21 cellular contexts compared by ENCODE assay signal in genomic region chr3:38095687-38096483, GRCh38. TPM values are rescaled to one million over a fixed set of nuclear protein-coding genes. Genes with fewer than 3 reads are reported as not detected.
DNase-seq lines count a peak whose midpoint lies in the region; ATAC-seq, FAIRE-seq and TF ChIP-seq lines count a peak whose summit lies in the region.
"Had no signal": no experiment of that assay in that cellular context is flagged by ENCODE, and none has a peak within 500 bp of the region (broad histone marks: within the 10 kb centered on the region; RNA-seq: fewer than 3 reads in every experiment).

No MANE protein-coding gene starts in this region.

- peaks cover 5 to 28% of the 10 kb centered on the region in 2 donors for H3K27me3 Mint-ChIP-seq in effector memory CD8-positive, alpha-beta T cell

- H3K36me3 Mint-ChIP-seq in effector memory CD8-positive, alpha-beta T cell (ENCODE audit: insufficient read depth): no peaks in the 10 kb centered on the region

- DNase-seq in Ammon's horn (ENCODE audit: low spot score) (peak; percentile 57), bronchial epithelial cell (ENCODE audit: low read depth) (no peak), pons (ENCODE audit: low spot score) (peak; percentile 19), ascending aorta (ENCODE audit: low spot score in 2 of 2) (no peak), DMS79 treated with DMSO at 0.1 percent for 48 hours (lab: John Stamatoyannopoulos, UW) (no peak)
- DNase-seq in effector memory CD8-positive, alpha-beta T cell: no peak
- DNase-seq: 8988T; ACHN; CD4-positive, CD25-positive, alpha-beta regulatory T cell; DMS153; GM23248; H7; Karpas-422; NCI-H2029 treated with DMSO at 0.1 percent for 48 hours; NCI-H446 treated with DMSO at 0.1 percent for 48 hours; NCI-H526; SIG-M5 had no signal

- H3K27ac ChIP-seq in layer of hippocampus (ENCODE audit: low read depth, low read length) (peak overlapping the region; percentile 53), ascending aorta (no peak overlapping the region)
- H3K27ac ChIP-seq: BLaER1, GM23248, Peyer's patch, SK-N-MC had no signal

- H3K4me3 Mint-ChIP-seq in effector memory CD8-positive, alpha-beta T cell: no peak overlapping the region
- H3K4me3 Mint-ChIP-seq: CD4-positive, CD25-positive, alpha-beta regulatory T cell had no signal

- H3K9me3 ChIP-seq in ascending aorta: no peaks in the 10 kb centered on the region
- H3K9me3 ChIP-seq: BLaER1, Peyer's patch had no signal

- intact Hi-C loops in ascending aorta (cut with DNase I): no loop called here

- ATAC-seq in effector memory CD8-positive, alpha-beta T cell (replicated peaks): no peak

- H3K27me3 ChIP-seq in bronchial epithelial cell (ENCODE audit: control insufficient read depth, insufficient read depth, low read length): peaks cover 9% of the 10 kb centered on the region
- no peaks in the 10 kb centered on the region for H3K27me3 ChIP-seq in layer of hippocampus (ENCODE audit: control insufficient read depth, insufficient read depth, low read length)
- H3K27me3 ChIP-seq in ascending aorta: no peaks in the 10 kb centered on the region
- H3K27me3 ChIP-seq: BLaER1, Peyer's patch had no signal

- H3K36me3 ChIP-seq in bronchial epithelial cell (ENCODE audit: control insufficient read depth, insufficient read depth, low read length): no peaks in the 10 kb centered on the region
- no peaks in the 10 kb centered on the region for H3K36me3 ChIP-seq in ascending aorta
- H3K36me3 ChIP-seq: BLaER1, Peyer's patch had no signal

- FAIRE-seq in bronchial epithelial cell (lab: Jason Lieb, UNC): peak; percentile 52

- no peak overlapping the region for H3K4me3 ChIP-seq in bronchial epithelial cell (ENCODE audit: low read depth, low read length)
- no peak overlapping the region for H3K4me3 ChIP-seq in ascending aorta
- H3K4me3 ChIP-seq: BLaER1, GM23248, Peyer's patch, SK-N-MC had no signal

- H3K27ac Mint-ChIP-seq in effector memory CD8-positive, alpha-beta T cell: no peak overlapping the region
- H3K27ac Mint-ChIP-seq: CD4-positive, CD25-positive, alpha-beta regulatory T cell had no signal

- H3K4me1 ChIP-seq in ascending aorta: no peaks in the 10 kb centered on the region
- H3K4me1 ChIP-seq: Peyer's patch had no signal

- TF ChIP-seq CTCF in bronchial epithelial cell (IDR thresholded peaks at IDR 0.05; ENCODE audit: insufficient read depth, low read length, severe bottlenecking) (no peak), ascending aorta (IDR thresholded peaks at IDR 0.05) (no peak)

- H3K9me3 Mint-ChIP-seq in effector memory CD8-positive, alpha-beta T cell: no peaks in the 10 kb centered on the region

- H3K4me1 Mint-ChIP-seq in effector memory CD8-positive, alpha-beta T cell (ENCODE audit: low read depth in 2 of 2): peaks cover 0 to 2% of the 10 kb centered on the region in 2 donors
- H3K4me1 Mint-ChIP-seq: CD4-positive, CD25-positive, alpha-beta regulatory T cell had no signal

RNA-seq across cellular contexts. Expression of gene ACAA1, which starts 41.0 kb away (rescaled TPM):
- total RNA-seq in bronchial epithelial cell (54.2 and 82.2 TPM in 2 replicates), ascending aorta (52.6 TPM)

RNA-seq across cellular contexts. Expression of gene MYD88, which starts 42.6 kb away (rescaled TPM):
- 14.7 and 21.5 TPM in 2 replicates for total RNA-seq in bronchial epithelial cell
- total RNA-seq in ascending aorta: 38.8 TPM

RNA-seq across cellular contexts. Expression of gene DLEC1, which starts 56.9 kb away (rescaled TPM):
- total RNA-seq in bronchial epithelial cell: 0.26 TPM in 2 replicates
- 0.11 TPM for total RNA-seq in ascending aorta
- total RNA-seq: GM23248 had no signal

Comparison
In these comparisons a context has a peak if more than half of its experiments do, and no peak if none do; other contexts are left out.
1. DNase-seq: peak in Ammon's horn (single experiment) and pons (single experiment); none in bronchial epithelial cell (single experiment), ascending aorta (0 of 2), effector memory CD8-positive, alpha-beta T cell (0 of 3) and DMS79 treated with DMSO at 0.1 percent for 48 hours (single experiment).